Comparison of ENCODE assay signal across 20 cellular contexts in the genomic region with DNA sequence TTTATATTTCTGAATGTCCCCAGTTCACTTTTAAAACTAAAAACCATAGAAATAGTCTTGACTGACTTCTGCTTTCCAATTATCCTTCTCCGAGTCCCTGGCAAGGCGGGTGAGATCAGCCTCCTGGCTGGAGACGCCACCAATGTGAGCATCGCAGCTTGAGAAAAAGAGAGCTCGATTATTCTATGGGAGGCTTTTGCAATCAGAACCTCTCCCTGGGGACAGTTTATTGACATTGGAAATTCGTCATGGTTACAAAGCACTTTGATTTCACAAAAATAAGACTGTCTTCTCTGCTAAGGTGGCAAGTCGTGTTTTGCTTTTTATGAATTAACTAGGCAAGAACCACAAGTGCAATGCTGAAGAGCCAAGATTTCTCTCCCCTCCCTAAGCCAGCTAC. TPM values are rescaled to one million over a fixed set of nuclear protein-coding genes. Genes with fewer than 3 reads are reported as not detected.
DNase-seq lines count a peak whose midpoint lies in the region; ATAC-seq and TF ChIP-seq lines count a peak whose summit lies in the region.
"Had no signal": no experiment of that assay in that cellular context is flagged by ENCODE, and none has a peak within 500 bp of the region (broad histone marks: within the 10 kb centered on the region; RNA-seq: fewer than 3 reads in every experiment).

No MANE protein-coding gene starts in this region.

- no peaks in the 10 kb centered on the region for H3K36me3 ChIP-seq in A673 (ENCODE audit: insufficient read depth, low read length, poor library complexity, severe bottlenecking)
- no peaks in the 10 kb centered on the region for H3K36me3 ChIP-seq in PC-3 (ENCODE audit: low read depth, low read length)
- no peaks in the 10 kb centered on the region for H3K36me3 ChIP-seq in breast epithelium
- H3K36me3 ChIP-seq: heart right ventricle, right atrium auricular region had no signal

- no peak overlapping the region for H2AFZ ChIP-seq in PC-3 (ENCODE audit: low read length)

- no peak overlapping the region for H3K9ac ChIP-seq in PC-3 (ENCODE audit: low read length)

- peaks cover 35% of the 10 kb centered on the region for H3K27me3 Mint-ChIP-seq in activated CD4-positive, alpha-beta T cell treated with anti-CD3 and anti-CD28 coated beads, Interleukin-2, amount 10 ng/mL, durations not matched to agents 24 days and 14 days
- H3K27me3 Mint-ChIP-seq: dendritic cell treated with granulocyte-macrophage colony-stimulating factor and Interleukin-4, amounts not matched to agents 40 ng/mL and 50 ng/mL, for 4 days had no signal

- no peak for TF ChIP-seq POLR2A in breast epithelium (IDR thresholded peaks at IDR 0.05)

- no peak for ATAC-seq in PC-3
- ATAC-seq in GM21529 (IDR thresholded peaks at IDR 0.05; ENCODE audit: unreplicated experiment) = no peak
- ATAC-seq in HG03354 (IDR thresholded peaks at IDR 0.05; ENCODE audit: poor library complexity, severe bottlenecking, unreplicated experiment) = no peak
- ATAC-seq: heart right ventricle, Panc1 had no signal

- no peak overlapping the region for H3K4me2 ChIP-seq in PC-3 (ENCODE audit: low read length)

- no peak overlapping the region for H3K4me3 ChIP-seq in A673 (ENCODE audit: low read depth, low read length, poor library complexity, severe bottlenecking)
- H3K4me3 ChIP-seq in PC-3 (ENCODE audit: low read length) = no peak overlapping the region
- H3K4me3 ChIP-seq in fibroblast of pulmonary artery (replicated peaks; ENCODE audit: low read depth, low read length) = no peak overlapping the region
- no peak overlapping the region for H3K4me3 ChIP-seq in breast epithelium
- H3K4me3 ChIP-seq: heart right ventricle, right atrium auricular region had no signal

- no peaks in the 10 kb centered on the region for H3K9me2 ChIP-seq in PC-3 (replicated peaks; ENCODE audit: low read length)

- DNase-seq in A673 (ENCODE audit: low spot score) (peak; percentile 69), NCI-H1092 treated with DMSO at 0.1 percent for 48 hours (lab: John Stamatoyannopoulos, UW) (peak; percentile 60), PC-3 (peak; percentile 31), fibroblast of pulmonary artery (ENCODE audit: low read depth) (peak; percentile 21), breast epithelium (ENCODE audit: low spot score in 2 of 2) (no peak)
- DNase-seq in activated CD4-positive, alpha-beta T cell treated with anti-CD3 and anti-CD28 coated beads, Interleukin-2, amount 10 ng/mL, durations not matched to agents 24 days and 14 days = no peak
- DNase-seq: activated CD4-positive, alpha-beta T cell treated with anti-CD3 and anti-CD28 coated beads for 48 hours; activated naive CD4-positive, alpha-beta T cell treated with anti-CD3 and anti-CD28 coated beads for 36 hours; erythroblast; heart right ventricle; islet precursor cell; NCI-H510A; substantia nigra had no signal

- H4K20me1 ChIP-seq in PC-3 (ENCODE audit: low read length) = no peaks in the 10 kb centered on the region

- CTCF ChIA-PET in A673 (lab: Charles Lee) = no interaction called here
- CTCF ChIA-PET in PC-3 (lab: Charles Lee) = no interaction called here

- no peak overlapping the region for H3K27ac Mint-ChIP-seq in activated CD4-positive, alpha-beta T cell treated with anti-CD3 and anti-CD28 coated beads, Interleukin-2, amount 10 ng/mL, durations not matched to agents 24 days and 14 days
- H3K27ac Mint-ChIP-seq: activated naive CD4-positive, alpha-beta T cell treated with anti-CD3 and anti-CD28 coated beads for 36 hours; dendritic cell treated with granulocyte-macrophage colony-stimulating factor and Interleukin-4, amounts not matched to agents 40 ng/mL and 50 ng/mL, for 4 days had no signal

- intact Hi-C loops in A673 (cut with micrococcal nuclease; ENCODE audit: unreplicated experiment) = no loop called here
- intact Hi-C loops in PC-3 (cut with micrococcal nuclease) = no loop called here
- intact Hi-C loops in activated CD4-positive, alpha-beta T cell treated with anti-CD3 and anti-CD28 coated beads, Interleukin-2, amount 10 ng/mL, durations not matched to agents 24 days and 14 days (cut with micrococcal nuclease) = no loop called here
- intact Hi-C loops in breast epithelium (cut with DNase I; ENCODE audit: low total_unique reads) = no loop called here

- H3K4me1 ChIP-seq in A673 (ENCODE audit: insufficient read depth, low read length, poor library complexity, severe bottlenecking) = peaks cover 24% of the 10 kb centered on the region
- peaks cover 24% of the 10 kb centered on the region for H3K4me1 ChIP-seq in PC-3 (ENCODE audit: insufficient read depth, low read length)
- no peaks in the 10 kb centered on the region for H3K4me1 ChIP-seq in breast epithelium
- H3K4me1 ChIP-seq: heart right ventricle, right atrium auricular region had no signal

- H3K27me3 ChIP-seq in A673 (replicated peaks; ENCODE audit: insufficient read depth, low read depth, low read length, poor library complexity) = no peaks in the 10 kb centered on the region
- no peaks in the 10 kb centered on the region; the same call in 1 of the 2 replicates for H3K27me3 ChIP-seq in PC-3 (ENCODE audit: low read length)
- H3K27me3 ChIP-seq in breast epithelium = no peaks in the 10 kb centered on the region
- H3K27me3 ChIP-seq: heart right ventricle, right atrium auricular region had no signal

- peaks cover 3% of the 10 kb centered on the region for H3K9me3 Mint-ChIP-seq in activated CD4-positive, alpha-beta T cell treated with anti-CD3 and anti-CD28 coated beads, Interleukin-2, amount 10 ng/mL, durations not matched to agents 24 days and 14 days
- H3K9me3 Mint-ChIP-seq: activated naive CD4-positive, alpha-beta T cell treated with anti-CD3 and anti-CD28 coated beads for 36 hours; dendritic cell treated with granulocyte-macrophage colony-stimulating factor and Interleukin-4, amounts not matched to agents 40 ng/mL and 50 ng/mL, for 4 days had no signal

- H3K27ac ChIP-seq in A673 (ENCODE audit: low read depth, low read length, poor library complexity, severe bottlenecking) (no peak overlapping the region), PC-3 (ENCODE audit: low read length) (no peak overlapping the region), breast epithelium (no peak overlapping the region)
- H3K27ac ChIP-seq: heart right ventricle, right atrium auricular region had no signal

- H3K4me3 Mint-ChIP-seq in activated CD4-positive, alpha-beta T cell treated with anti-CD3 and anti-CD28 coated beads, Interleukin-2, amount 10 ng/mL, durations not matched to agents 24 days and 14 days = no peak overlapping the region
- H3K4me3 Mint-ChIP-seq: activated naive CD4-positive, alpha-beta T cell treated with anti-CD3 and anti-CD28 coated beads for 36 hours; dendritic cell treated with granulocyte-macrophage colony-stimulating factor and Interleukin-4, amounts not matched to agents 40 ng/mL and 50 ng/mL, for 4 days had no signal

- no peaks in the 10 kb centered on the region for H3K9me3 ChIP-seq in A673 (ENCODE audit: low read depth, low read length, poor library complexity, severe bottlenecking)
- no peaks in the 10 kb centered on the region for H3K9me3 ChIP-seq in PC-3 (ENCODE audit: low read length)
- no peaks in the 10 kb centered on the region for H3K9me3 ChIP-seq in breast epithelium
- H3K9me3 ChIP-seq: right atrium auricular region had no signal

- POLR2A ChIA-PET in A673 (lab: Charles Lee; ENCODE audit: low non-redundant PET) (no interaction called here), PC-3 (lab: Charles Lee; ENCODE audit: unreplicated experiment) (no interaction called here)

- BruUV-seq in A673 (replicated peaks; lab: Mats Ljungman, UMichigan) (no TSS peak), PC-3 (replicated peaks; lab: Mats Ljungman, UMichigan) (no TSS peak)

- no peaks in the 10 kb centered on the region for H3K4me1 Mint-ChIP-seq in activated CD4-positive, alpha-beta T cell treated with anti-CD3 and anti-CD28 coated beads, Interleukin-2, amount 10 ng/mL, durations not matched to agents 24 days and 14 days

- no peaks in the 10 kb centered on the region for H3K79me2 ChIP-seq in PC-3 (ENCODE audit: low read length)

- no peaks in the 10 kb centered on the region for H3K36me3 Mint-ChIP-seq in activated CD4-positive, alpha-beta T cell treated with anti-CD3 and anti-CD28 coated beads, Interleukin-2, amount 10 ng/mL, durations not matched to agents 24 days and 14 days (ENCODE audit: low read depth)

- no peaks in the 10 kb centered on the region for H3F3A ChIP-seq in PC-3 (ENCODE audit: low read length, unreplicated experiment)

- TF ChIP-seq CTCF in A673 (conservative IDR thresholded peaks at IDR 0.05; ENCODE audit: low read depth, low read length) = no peak
- no peak for TF ChIP-seq CTCF in PC-3 (conservative IDR thresholded peaks at IDR 0.05; ENCODE audit: low read depth, low read length)
- no peak for TF ChIP-seq CTCF in fibroblast of pulmonary artery (IDR thresholded peaks at IDR 0.05; ENCODE audit: low read length, missing control alignments)
- TF ChIP-seq CTCF in breast epithelium (IDR thresholded peaks at IDR 0.05) = no peak

RNA-seq across cellular contexts. Expression of a gene that starts 23.6 kb away (rescaled TPM):
- total RNA-seq in A673 (2021) = not detected in 2 replicates
- not detected in 2 replicates for total RNA-seq in PC-3 (2014; rRNA removed)
- not detected in 2 replicates for total RNA-seq in activated CD4-positive, alpha-beta T cell treated with anti-CD3 and anti-CD28 coated beads, Interleukin-2, amount 10 ng/mL, durations not matched to agents 24 days and 14 days
- not detected for total RNA-seq in breast epithelium
- total RNA-seq: activated naive CD4-positive, alpha-beta T cell treated with anti-CD3 and anti-CD28 coated beads for 36 hours; H4; heart right ventricle; MCF 10A; right atrium auricular region had no signal

Comparison
In these comparisons a context has a peak if more than half of its experiments do, and no peak if none do; other contexts are left out.
1. DNase-seq: peak in A673 (single experiment), NCI-H1092 treated with DMSO at 0.1 percent for 48 hours (single experiment), PC-3 (single experiment) and fibroblast of pulmonary artery (single experiment); none in activated CD4-positive, alpha-beta T cell treated with anti-CD3 and anti-CD28 coated beads, Interleukin-2, amount 10 ng/mL, durations not matched to agents 24 days and 14 days (single experiment) and breast epithelium (0 of 2).